11 cellular contexts compared by ENCODE assay signal in genomic region chr5:36701085-36701691, GRCh38.
A peak's percentile ranks its signal among the peaks of the same experiment; 100 is the strongest.
DNase-seq lines count a peak whose midpoint lies in the region; ATAC-seq and TF ChIP-seq lines count a peak whose summit lies in the region.
"Had no signal": no experiment of that assay in that cellular context is flagged by ENCODE, and none has a peak within 500 bp of the region (broad histone marks: within the 10 kb centered on the region; RNA-seq: fewer than 3 reads in every experiment).

No MANE protein-coding gene starts in this region.

- TF ChIP-seq CTCF in endodermal cell (conservative IDR thresholded peaks at IDR 0.05) = no peak

- no peak overlapping the region for H3K4me3 Mint-ChIP-seq in endodermal cell
- H3K4me3 Mint-ChIP-seq: H9 had no signal

- no peaks in the 10 kb centered on the region for H3K36me3 Mint-ChIP-seq in endodermal cell (ENCODE audit: low read depth)

- H3K27me3 ChIP-seq in endodermal cell (ENCODE audit: control insufficient read depth, insufficient read depth, low read length, poor library complexity, severe bottlenecking) = peaks cover 58% of the 10 kb centered on the region

- ATAC-seq in GM18498 (IDR thresholded peaks at IDR 0.05; ENCODE audit: unreplicated experiment) (peak; percentile 97), GM21515 (IDR thresholded peaks at IDR 0.05; ENCODE audit: unreplicated experiment) (peak; percentile 98), HG03175 (IDR thresholded peaks at IDR 0.05; ENCODE audit: unreplicated experiment) (peak; percentile 96)

- H3K27ac Mint-ChIP-seq in endodermal cell = no peak overlapping the region
- H3K27ac Mint-ChIP-seq: H9 had no signal

- peaks cover 5% of the 10 kb centered on the region for H3K9me3 Mint-ChIP-seq in endodermal cell

- WGBS in endodermal cell (ENCODE audit: insufficient coverage in 1 of 2, insufficient read length in 1 of 2), 2 experiments = 83 to 86% methylated on average over 3 to 4 of the region's 4 CpGs

- H3K4me1 ChIP-seq in endodermal cell (ENCODE audit: control insufficient read depth, insufficient read depth, low read length) = peaks cover 6% of the 10 kb centered on the region

- H3K4me3 ChIP-seq in endodermal cell (ENCODE audit: low read length) = peak overlapping the region; percentile 48

- peaks cover 68% of the 10 kb centered on the region for H3K27me3 Mint-ChIP-seq in endodermal cell (ENCODE audit: insufficient read depth)

- no peak overlapping the region for H3K9ac ChIP-seq in endodermal cell (ENCODE audit: extremely low read depth, low read length, poor library complexity, severe bottlenecking)

- H3K4me1 Mint-ChIP-seq in endodermal cell = peaks cover 21% of the 10 kb centered on the region

- H3K9me3 ChIP-seq in endodermal cell (ENCODE audit: control insufficient read depth, low read length) = peaks cover 7% of the 10 kb centered on the region

- H3K36me3 ChIP-seq in endodermal cell (ENCODE audit: control insufficient read depth, insufficient read depth, low read length) = no peaks in the 10 kb centered on the region

- no peak for DNase-seq in endodermal cell
- no peak for DNase-seq in T1000 (lab: John Stamatoyannopoulos, UW)
- no peak for DNase-seq in NCI-H1092 treated with DMSO at 0.1 percent for 48 hours (lab: John Stamatoyannopoulos, UW)
- DNase-seq in putamen (ENCODE audit: low spot score) = no peak
- DNase-seq in UCSD-AML1 (lab: John Stamatoyannopoulos, UW; ENCODE audit: unreplicated experiment) = no peak
- DNase-seq: H9, NCI-H2227 treated with DMSO at 0.1 percent for 48 hours had no signal

- H3K27ac ChIP-seq in endodermal cell (ENCODE audit: low read depth, low read length) = no peak overlapping the region
- H3K27ac ChIP-seq: C4-2B had no signal
